In the genomic region with DNA sequence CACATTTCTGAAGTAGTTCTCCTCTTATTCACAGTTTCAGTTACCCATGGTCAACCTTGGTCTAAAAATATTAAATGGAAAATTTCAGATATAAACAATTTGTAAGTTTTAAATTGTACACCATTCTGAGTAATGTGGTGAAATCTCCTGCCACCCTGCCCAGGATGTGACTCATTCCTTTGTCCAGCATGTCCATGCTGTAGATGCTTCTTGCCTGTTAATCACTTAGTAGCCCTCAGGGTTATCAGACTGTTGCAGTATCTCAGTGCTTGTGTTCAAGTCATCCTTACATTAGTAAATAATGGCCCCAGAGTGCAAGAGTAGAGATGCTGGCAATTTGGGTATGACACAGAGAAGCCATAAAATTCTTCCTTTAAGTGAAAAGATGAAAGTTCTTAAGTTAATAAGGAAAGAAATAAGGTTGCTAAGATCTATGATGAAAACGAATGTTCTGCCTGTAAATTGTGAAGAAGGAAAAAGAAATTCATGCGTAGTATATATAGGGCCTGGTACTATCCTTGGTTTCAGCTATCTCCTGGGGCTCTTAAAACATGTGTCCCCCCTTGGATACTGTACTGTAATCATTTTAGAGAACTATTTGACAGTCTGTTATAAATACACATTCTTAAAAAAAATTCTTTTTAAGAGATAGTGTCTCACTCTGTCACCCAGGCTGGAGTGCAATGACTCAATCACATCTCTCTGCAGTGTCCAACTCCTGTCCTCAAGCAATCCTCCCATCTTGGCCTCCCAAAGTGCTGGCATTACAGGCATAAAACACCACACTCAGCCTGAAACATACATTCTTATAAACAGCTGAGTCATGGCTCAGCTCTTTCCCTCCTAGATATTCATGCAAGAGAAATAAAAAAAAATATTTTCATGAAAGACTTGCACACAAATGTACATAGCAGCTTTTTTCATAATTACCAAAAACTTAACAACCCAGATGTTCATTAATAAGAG, we compare ENCODE assay signal across 11 cellular contexts. TPM values are rescaled to one million over a fixed set of nuclear protein-coding genes. Genes with fewer than 3 reads are reported as not detected.
DNase-seq lines count a peak whose midpoint lies in the region; ATAC-seq lines count a peak whose summit lies in the region.
"Had no signal": no experiment of that assay in that cellular context is flagged by ENCODE, and none has a peak within 500 bp of the region (broad histone marks: within the 10 kb centered on the region; RNA-seq: fewer than 3 reads in every experiment).

No MANE protein-coding gene starts in this region.

- peaks cover 17% of the 10 kb centered on the region for H3K4me1 ChIP-seq in SJSA1 (replicated peaks)

- H3K9me3 ChIP-seq in SJSA1 (replicated peaks) = no peaks in the 10 kb centered on the region

- H3K27me3 ChIP-seq in SJSA1 (replicated peaks) = no peaks in the 10 kb centered on the region

- DNase-seq in H4 (ENCODE audit: low spot score) (peak; percentile 81), SJSA1 (ENCODE audit: low read depth in 1 of 2, low spot score in 2 of 2) (peak; percentile 73 to 79), fibroblast of gingiva (ENCODE audit: low read depth) (peak; percentile 86), skeletal muscle cell (ENCODE audit: low read depth) (peak; percentile 40), NCI-H345 treated with DMSO at 0.1 percent for 48 hours (lab: John Stamatoyannopoulos, UW; ENCODE audit: unreplicated experiment) (no peak)
- DNase-seq: effector CD4-positive, alpha-beta T cell; NCI-H510A treated with DMSO at 0.1 percent for 48 hours had no signal

- H3K27ac ChIP-seq in SJSA1 = peak overlapping the region; percentile 90
- H3K27ac ChIP-seq: KMS-11 had no signal

- ATAC-seq in HG03196 (IDR thresholded peaks at IDR 0.05; ENCODE audit: unreplicated experiment) (no peak), HG03039 (IDR thresholded peaks at IDR 0.05; ENCODE audit: unreplicated experiment) (no peak)

- H3K4me3 ChIP-seq in SJSA1 (no peak overlapping the region), skeletal muscle cell (ENCODE audit: low read depth, low read length) (no peak overlapping the region)

- no peaks in the 10 kb centered on the region for H3K36me3 ChIP-seq in SJSA1

RNA-seq across cellular contexts. Expression of a gene that starts 31.3 kb away (rescaled TPM):
- not detected in 2 replicates for total RNA-seq in H4 (2014; rRNA removed; shearing (Covaris generic))
- not detected in 2 replicates for total RNA-seq in SJSA1 (2014; rRNA removed; shearing (Covaris generic))
- total RNA-seq: posterior vena cava had no signal
